8 cellular contexts compared by ENCODE assay signal in genomic region chr17:68378202-68379149, GRCh38.
DNase-seq lines count a peak whose midpoint lies in the region; TF ChIP-seq lines count a peak whose summit lies in the region.

No MANE protein-coding gene starts in this region.

- TF ChIP-seq EP300 in Ishikawa (IDR thresholded peaks at IDR 0.05; ENCODE audit: borderline replicate concordance) = no peak

- H3K4me3 ChIP-seq in AG04449 (ENCODE audit: low read depth, low read length) = peak overlapping the region; percentile 15; the same call in 1 of the 2 replicates
- peak overlapping the region in 1 of 2 donors; percentile 19 for H3K4me3 ChIP-seq in cardiac fibroblast (replicated peaks in 1 of 2; ENCODE audit: low read depth in 2 of 2, low read length in 2 of 2)

- TF ChIP-seq RAD21 in Ishikawa (IDR thresholded peaks at IDR 0.05; ENCODE audit: low read depth) = no peak

- no peak for TF ChIP-seq CTCF in AG04449 (IDR thresholded peaks at IDR 0.05; ENCODE audit: insufficient read depth, low read length, missing control alignments)
- TF ChIP-seq CTCF in cardiac fibroblast (IDR thresholded peaks at IDR 0.05; ENCODE audit: low read depth, low read length) = no peak

- POLR2A ChIA-PET in AG04449 (lab: Yijun Ruan, JAX) = no interaction called here

- DNase-seq in AG04449 (ENCODE audit: low read depth, low spot score) (no peak), cardiac fibroblast (ENCODE audit: low read depth in 2 of 2) (peak; percentile 97 to 98), left kidney (ENCODE audit: low read depth, low spot score) (peak; percentile 80), stromal cell of bone marrow (ENCODE audit: low read depth) (peak; percentile 98), DMS79 (lab: John Stamatoyannopoulos, UW) (no peak), cortex of kidney (lab: John Stamatoyannopoulos, UW) (no peak)
- DNase-seq in activated effector memory CD4-positive, alpha-beta T cell treated with Interleukin-2 at 50 U/mL for 16 hours = no peak

- CTCF ChIA-PET in AG04449 (lab: Yijun Ruan, JAX) = interaction anchor here (1.3 to 3.7 kb wide), 2 partner anchors 18 to 21 kb away, joined by 3 to 18 read pairs; no protein-coding TSS in a partner anchor

TF ChIP-seq in Ishikawa, 13 proteins besides CTCF, POLR2A, EP300 and RAD21:
- no peak for TF ChIP-seq TAF1 (IDR thresholded peaks at IDR 0.05; ENCODE audit: low read depth)
- no peak for TF ChIP-seq TCF12 (IDR thresholded peaks at IDR 0.05; ENCODE audit: low read depth)
- no peak for TF ChIP-seq NFIC (IDR thresholded peaks at IDR 0.05)
- no peak for TF ChIP-seq USF1 (IDR thresholded peaks at IDR 0.05)
- no peak for TF ChIP-seq REST (IDR thresholded peaks at IDR 0.05; ENCODE audit: low read depth)
- no peak for TF ChIP-seq TEAD4 (IDR thresholded peaks at IDR 0.05)
- no peak for TF ChIP-seq CREB1 (IDR thresholded peaks at IDR 0.05; ENCODE audit: low read depth)
- TF ChIP-seq ZBTB7A (IDR thresholded peaks at IDR 0.05; ENCODE audit: low read depth) = no peak
- TF ChIP-seq CEBPB (IDR thresholded peaks at IDR 0.05) = peak; percentile 97
TF ChIP-seq in Ishikawa: peak in this region for 1.

Comparison
In these comparisons a context has a peak if more than half of its experiments do, and no peak if none do; other contexts are left out.
1. DNase-seq: peak in cardiac fibroblast (2 of 2), left kidney (single experiment) and stromal cell of bone marrow (single experiment); none in AG04449 (single experiment), activated effector memory CD4-positive, alpha-beta T cell treated with Interleukin-2 at 50 U/mL for 16 hours (single experiment), DMS79 (single experiment) and cortex of kidney (single experiment).